In genomic region chr5:34684980-34685352, GRCh38 we compare ENCODE assay signal across 1 cellular context.
A peak's percentile ranks its signal among the peaks of the same experiment; 100 is the strongest.
TF ChIP-seq lines count a peak whose summit lies in the region.

No MANE protein-coding gene starts in this region.

TF ChIP-seq in WTC11, 78 proteins besides CTCF, POLR2A, EP300 and RAD21:
- TF ChIP-seq, protein P1, sequence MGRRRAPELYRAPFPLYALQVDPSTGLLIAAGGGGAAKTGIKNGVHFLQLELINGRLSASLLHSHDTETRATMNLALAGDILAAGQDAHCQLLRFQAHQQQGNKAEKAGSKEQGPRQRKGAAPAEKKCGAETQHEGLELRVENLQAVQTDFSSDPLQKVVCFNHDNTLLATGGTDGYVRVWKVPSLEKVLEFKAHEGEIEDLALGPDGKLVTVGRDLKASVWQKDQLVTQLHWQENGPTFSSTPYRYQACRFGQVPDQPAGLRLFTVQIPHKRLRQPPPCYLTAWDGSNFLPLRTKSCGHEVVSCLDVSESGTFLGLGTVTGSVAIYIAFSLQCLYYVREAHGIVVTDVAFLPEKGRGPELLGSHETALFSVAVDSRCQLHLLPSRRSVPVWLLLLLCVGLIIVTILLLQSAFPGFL (CRISPR knock-in tag; IDR thresholded peaks at IDR 0.05; ENCODE audit: borderline replicate concordance) = no peak
- peak; percentile 88; the same call in 1 of the 2 replicates for TF ChIP-seq ZNF121 (CRISPR knock-in tag; IDR thresholded peaks at IDR 0.05)
- no peak for TF ChIP-seq CBFB (CRISPR knock-in tag; IDR thresholded peaks at IDR 0.05; ENCODE audit: low read depth)
